10 cellular contexts compared by ENCODE assay signal in genomic region chr11:122977455-122978302, GRCh38. TPM values are rescaled to one million over a fixed set of nuclear protein-coding genes. Genes with fewer than 3 reads are reported as not detected.
DNase-seq lines count a peak whose midpoint lies in the region; ATAC-seq and TF ChIP-seq lines count a peak whose summit lies in the region.
"Had no signal": no experiment of that assay in that cellular context is flagged by ENCODE, and none has a peak within 500 bp of the region (broad histone marks: within the 10 kb centered on the region; RNA-seq: fewer than 3 reads in every experiment).

No MANE protein-coding gene starts in this region.

- peaks cover 11% of the 10 kb centered on the region for H3K4me1 Mint-ChIP-seq in activated T-helper 17 cell treated with anti-CD3 and anti-CD28 coated beads, Interleukin-2, amount 50 U/mL, for 72 hours

- TF ChIP-seq POLR2A in suprapubic skin (IDR thresholded peaks at IDR 0.05): no peak

- H3K9me3 ChIP-seq in heart right ventricle (no peaks in the 10 kb centered on the region), suprapubic skin (no peaks in the 10 kb centered on the region), SJCRH30 (replicated peaks) (no peaks in the 10 kb centered on the region)

- H3K9me3 Mint-ChIP-seq in activated T-helper 17 cell treated with anti-CD3 and anti-CD28 coated beads, Interleukin-2, amount 50 U/mL, for 72 hours: peaks cover 7% of the 10 kb centered on the region

- peaks cover 12% of the 10 kb centered on the region for H3K36me3 Mint-ChIP-seq in activated T-helper 17 cell treated with anti-CD3 and anti-CD28 coated beads, Interleukin-2, amount 50 U/mL, for 72 hours (ENCODE audit: low read depth)

- peak in 4 of 8 donors; percentile 18 to 38 (median 28) for ATAC-seq in heart right ventricle
- ATAC-seq in activated T-helper 17 cell treated with anti-CD3 and anti-CD28 coated beads, Interleukin-2, amount 50 U/mL, for 72 hours (replicated peaks): no peak
- ATAC-seq: natural killer cell had no signal

- H3K4me3 ChIP-seq in heart right ventricle (peak overlapping the region in 8 of 10 donors; percentile 4 to 29 (median 19)), suprapubic skin (peak overlapping the region; percentile 22), SJCRH30 (no peak overlapping the region)

- TF ChIP-seq CTCF in heart right ventricle (IDR thresholded peaks at IDR 0.05) (no peak), suprapubic skin (IDR thresholded peaks at IDR 0.05) (no peak)

- H3K27me3 ChIP-seq in heart right ventricle (peaks cover 48 to 100% (median 100%) of the 10 kb centered on the region in 7 donors), suprapubic skin (peaks cover 98% of the 10 kb centered on the region), SJCRH30 (no peaks in the 10 kb centered on the region)

- H3K27me3 Mint-ChIP-seq in activated T-helper 17 cell treated with anti-CD3 and anti-CD28 coated beads, Interleukin-2, amount 50 U/mL, for 72 hours: peaks cover 79% of the 10 kb centered on the region

- H3K4me1 ChIP-seq in heart right ventricle (peaks cover 2 to 29% (median 12%) of the 10 kb centered on the region in 9 donors), suprapubic skin (peaks cover 21% of the 10 kb centered on the region), SJCRH30 (no peaks in the 10 kb centered on the region)

- no peak overlapping the region for H3K27ac Mint-ChIP-seq in activated T-helper 17 cell treated with anti-CD3 and anti-CD28 coated beads, Interleukin-2, amount 50 U/mL, for 72 hours
- H3K27ac Mint-ChIP-seq: natural killer cell had no signal

- intact Hi-C loops in heart right ventricle (cut with DNase I) (no loop called here), cardiac septum (cut with DNase I) (no loop called here)

- no peaks in the 10 kb centered on the region for H3K36me3 ChIP-seq in heart right ventricle
- no peaks in the 10 kb centered on the region for H3K36me3 ChIP-seq in suprapubic skin
- H3K36me3 ChIP-seq in SJCRH30: no peaks in the 10 kb centered on the region

- H3K4me3 Mint-ChIP-seq in activated T-helper 17 cell treated with anti-CD3 and anti-CD28 coated beads, Interleukin-2, amount 50 U/mL, for 72 hours: peak overlapping the region; percentile 22
- H3K4me3 Mint-ChIP-seq: natural killer cell had no signal

- DNase-seq in heart right ventricle: no peak
- DNase-seq in cardiac septum (ENCODE audit: low spot score): no peak
- peak; percentile 66 for DNase-seq in left kidney (ENCODE audit: low read depth, low spot score)
- no peak for DNase-seq in suprapubic skin (ENCODE audit: low spot score in 2 of 2)
- DNase-seq in SJCRH30: no peak
- DNase-seq in 8988T: no peak
- DNase-seq in stimulated activated naive CD4-positive, alpha-beta T cell (lab: John Stamatoyannopoulos, UW): no peak
- DNase-seq: dorsolateral prefrontal cortex, natural killer cell had no signal

- H3K27ac ChIP-seq in heart right ventricle (no peak overlapping the region), suprapubic skin (no peak overlapping the region), SJCRH30 (no peak overlapping the region)
- H3K27ac ChIP-seq: dorsolateral prefrontal cortex had no signal

- WGBS in heart right ventricle, 2 donors: 3 to 4% methylated on average over 51 to 52 of the region's 52 CpGs
- 7% methylated on average over 39 of the region's 52 CpGs for WGBS in suprapubic skin

- TF ChIP-seq EP300 in suprapubic skin (IDR thresholded peaks at IDR 0.05): no peak

RNA-seq across cellular contexts. Expression of gene BSX, which starts 4.0 kb away (rescaled TPM):
- total RNA-seq in heart right ventricle (not detected), cardiac septum (not detected), suprapubic skin (not detected)
- not detected for polyA plus RNA-seq in heart right ventricle
- not detected for total RNA-seq in activated T-helper 17 cell treated with anti-CD3 and anti-CD28 coated beads, Interleukin-2, amount 50 U/mL, for 72 hours
- not detected in 2 replicates for total RNA-seq in SJCRH30 (2014; rRNA removed; shearing (Covaris generic))
- total RNA-seq: dorsolateral prefrontal cortex, natural killer cell had no signal
